8 cellular contexts compared by ENCODE assay signal in the genomic region with DNA sequence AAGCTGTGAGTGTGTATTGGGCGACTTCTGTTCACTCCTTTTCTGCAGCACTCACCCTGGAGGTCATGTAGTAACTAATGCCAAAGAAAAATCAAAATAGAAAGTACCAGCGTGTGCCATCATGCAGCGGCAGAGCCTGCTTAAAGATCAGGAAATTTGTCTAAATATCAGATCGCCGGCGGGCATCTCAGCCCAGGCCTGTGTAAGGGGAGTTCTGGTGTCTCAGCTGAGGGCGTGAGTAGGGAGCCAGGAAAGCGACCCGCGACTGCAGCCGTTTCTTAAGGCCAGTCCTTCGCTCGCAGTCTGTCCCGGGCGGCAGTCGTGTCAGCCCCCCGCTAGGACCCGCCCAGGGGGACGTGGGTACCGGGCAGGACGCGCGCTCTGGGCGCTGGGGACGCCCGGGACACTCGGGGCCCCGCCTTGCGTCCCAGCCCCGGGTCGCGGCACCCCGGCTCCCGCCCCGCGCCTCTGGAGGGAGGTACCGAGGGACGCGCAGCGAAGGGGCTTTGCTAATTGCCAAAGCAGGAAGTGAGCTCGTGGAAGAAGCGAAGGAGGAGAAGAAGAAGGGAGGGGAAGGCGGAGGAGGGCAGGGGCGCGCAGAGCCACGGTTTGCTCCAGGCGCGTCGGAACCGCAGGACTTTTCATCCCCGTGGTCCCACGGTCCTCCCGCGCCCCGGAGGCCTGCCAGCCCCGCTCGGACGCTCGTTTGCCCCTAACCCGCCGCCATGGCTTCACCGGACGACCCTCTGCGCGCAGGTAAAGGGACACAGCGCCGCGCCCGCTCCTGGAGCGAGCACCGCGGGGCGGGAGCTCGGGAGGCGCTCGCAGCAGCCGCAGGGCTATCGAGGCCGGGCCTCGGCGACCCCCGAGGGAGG. TPM values are rescaled to one million over a fixed set of nuclear protein-coding genes. Genes with fewer than 3 reads are reported as not detected.
DNase-seq lines count a peak whose midpoint lies in the region; ATAC-seq lines count a peak whose summit lies in the region.

No MANE protein-coding gene starts in this region.

- ATAC-seq in GM21360 (IDR thresholded peaks at IDR 0.05; ENCODE audit: unreplicated experiment), result peak; percentile 77
- peak; percentile 83 for ATAC-seq in effector memory CD8-positive, alpha-beta T cell (replicated peaks)

- peaks cover 22% of the 10 kb centered on the region for H3K4me1 Mint-ChIP-seq in activated CD4-positive, alpha-beta T cell treated with anti-CD3 and anti-CD28 coated beads, Interleukin-2, amount 10 ng/mL, durations not matched to agents 7 days and 5 days
- peaks cover 23 to 35% of the 10 kb centered on the region in 2 donors for H3K4me1 Mint-ChIP-seq in effector memory CD8-positive, alpha-beta T cell (ENCODE audit: low read depth in 2 of 2)

- peaks cover 0 to 19% (median 14%) of the 10 kb centered on the region in 5 donors for H3K4me1 ChIP-seq in subcutaneous abdominal adipose tissue (ENCODE audit: control insufficient read depth in 5 of 5, insufficient read depth in 5 of 5, low read length in 5 of 5)

- no peaks in the 10 kb centered on the region for H3K9me3 Mint-ChIP-seq in activated CD4-positive, alpha-beta T cell treated with anti-CD3 and anti-CD28 coated beads, Interleukin-2, amount 10 ng/mL, durations not matched to agents 7 days and 5 days
- H3K9me3 Mint-ChIP-seq in effector memory CD8-positive, alpha-beta T cell, result no peaks in the 10 kb centered on the region

- no peak overlapping the region for H3K27ac ChIP-seq in subcutaneous abdominal adipose tissue (ENCODE audit: low read depth, low read length)

- H3K36me3 Mint-ChIP-seq in activated CD4-positive, alpha-beta T cell treated with anti-CD3 and anti-CD28 coated beads, Interleukin-2, amount 10 ng/mL, durations not matched to agents 7 days and 5 days (ENCODE audit: low read depth), result peaks cover 1% of the 10 kb centered on the region
- H3K36me3 Mint-ChIP-seq in effector memory CD8-positive, alpha-beta T cell (ENCODE audit: insufficient read depth), result peaks cover 9% of the 10 kb centered on the region

- H3K27ac Mint-ChIP-seq in activated CD4-positive, alpha-beta T cell treated with anti-CD3 and anti-CD28 coated beads, Interleukin-2, amount 10 ng/mL, durations not matched to agents 7 days and 5 days, result peak overlapping the region; percentile 9
- peak overlapping the region; percentile 94 to 96 for H3K27ac Mint-ChIP-seq in effector memory CD8-positive, alpha-beta T cell

- CTCF ChIA-PET in activated CD4-positive, alpha-beta T cell treated with anti-CD3 and anti-CD28 coated beads, Interleukin-2, amount 10 ng/mL, durations not matched to agents 7 days and 5 days (lab: Charles Lee), result interaction anchor here (0.6 to 1.1 kb wide), 2 partner anchors 13 to 1510 kb away, joined by 3 to 4 read pairs; no protein-coding TSS in a partner anchor

- H3K27me3 Mint-ChIP-seq in activated CD4-positive, alpha-beta T cell treated with anti-CD3 and anti-CD28 coated beads, Interleukin-2, amount 10 ng/mL, durations not matched to agents 7 days and 5 days, result peaks cover 57% of the 10 kb centered on the region
- H3K27me3 Mint-ChIP-seq in effector memory CD8-positive, alpha-beta T cell, result peaks cover 7 to 10% of the 10 kb centered on the region in 2 donors

- peak overlapping the region; percentile 75 for H3K4me3 Mint-ChIP-seq in activated CD4-positive, alpha-beta T cell treated with anti-CD3 and anti-CD28 coated beads, Interleukin-2, amount 10 ng/mL, durations not matched to agents 7 days and 5 days
- H3K4me3 Mint-ChIP-seq in effector memory CD8-positive, alpha-beta T cell, result peak overlapping the region; percentile 90 to 93

- H3K9me3 ChIP-seq in subcutaneous abdominal adipose tissue (ENCODE audit: control insufficient read depth in 5 of 5, low read length in 5 of 5), result no peaks in the 10 kb centered on the region

- POLR2A ChIA-PET in activated CD4-positive, alpha-beta T cell treated with anti-CD3 and anti-CD28 coated beads, Interleukin-2, amount 10 ng/mL, durations not matched to agents 7 days and 5 days (lab: Charles Lee), result no interaction called here

- DNase-seq in DMS79 (lab: John Stamatoyannopoulos, UW), result peak; percentile 59
- DNase-seq in HuH-7.5 (ENCODE audit: low spot score), result peak; percentile 48
- DNase-seq in activated CD4-positive, alpha-beta T cell treated with anti-CD3 and anti-CD28 coated beads, Interleukin-2, amount 10 ng/mL, durations not matched to agents 7 days and 5 days, result peak; percentile 41
- DNase-seq in effector memory CD8-positive, alpha-beta T cell, result peak; percentile 52 to 62 (median 54)
- peak; percentile 17 for DNase-seq in mucosa of gallbladder (ENCODE audit: low spot score)
- DNase-seq in globus pallidus (ENCODE audit: low spot score), result no peak

- H3K9ac ChIP-seq in subcutaneous abdominal adipose tissue (ENCODE audit: low read length in 5 of 5), result peak overlapping the region in 1 of 5 donors; percentile 39

- H3K27me3 ChIP-seq in subcutaneous abdominal adipose tissue (ENCODE audit: control insufficient read depth in 5 of 5, insufficient read depth in 4 of 5, low read length in 5 of 5), result peaks cover 9 to 34% (median 17%) of the 10 kb centered on the region in 5 donors

- H3K36me3 ChIP-seq in subcutaneous abdominal adipose tissue (ENCODE audit: control insufficient read depth in 5 of 5, insufficient read depth in 5 of 5, low read length in 5 of 5), result no peaks in the 10 kb centered on the region

- H3K4me3 ChIP-seq in subcutaneous abdominal adipose tissue (ENCODE audit: low read depth in 1 of 5, low read length in 5 of 5), result peak overlapping the region; percentile 48 to 78 (median 69)

RNA-seq across cellular contexts. Expression of a gene that starts 1.1 kb away (rescaled TPM):
- 1 to 10 TPM; 1.6 to 2.0 TPM for total RNA-seq in activated CD4-positive, alpha-beta T cell treated with anti-CD3 and anti-CD28 coated beads, Interleukin-2, amount 10 ng/mL, durations not matched to agents 7 days and 5 days
- total RNA-seq in mucosa of gallbladder, result 7.4 TPM
